In the genomic region with DNA sequence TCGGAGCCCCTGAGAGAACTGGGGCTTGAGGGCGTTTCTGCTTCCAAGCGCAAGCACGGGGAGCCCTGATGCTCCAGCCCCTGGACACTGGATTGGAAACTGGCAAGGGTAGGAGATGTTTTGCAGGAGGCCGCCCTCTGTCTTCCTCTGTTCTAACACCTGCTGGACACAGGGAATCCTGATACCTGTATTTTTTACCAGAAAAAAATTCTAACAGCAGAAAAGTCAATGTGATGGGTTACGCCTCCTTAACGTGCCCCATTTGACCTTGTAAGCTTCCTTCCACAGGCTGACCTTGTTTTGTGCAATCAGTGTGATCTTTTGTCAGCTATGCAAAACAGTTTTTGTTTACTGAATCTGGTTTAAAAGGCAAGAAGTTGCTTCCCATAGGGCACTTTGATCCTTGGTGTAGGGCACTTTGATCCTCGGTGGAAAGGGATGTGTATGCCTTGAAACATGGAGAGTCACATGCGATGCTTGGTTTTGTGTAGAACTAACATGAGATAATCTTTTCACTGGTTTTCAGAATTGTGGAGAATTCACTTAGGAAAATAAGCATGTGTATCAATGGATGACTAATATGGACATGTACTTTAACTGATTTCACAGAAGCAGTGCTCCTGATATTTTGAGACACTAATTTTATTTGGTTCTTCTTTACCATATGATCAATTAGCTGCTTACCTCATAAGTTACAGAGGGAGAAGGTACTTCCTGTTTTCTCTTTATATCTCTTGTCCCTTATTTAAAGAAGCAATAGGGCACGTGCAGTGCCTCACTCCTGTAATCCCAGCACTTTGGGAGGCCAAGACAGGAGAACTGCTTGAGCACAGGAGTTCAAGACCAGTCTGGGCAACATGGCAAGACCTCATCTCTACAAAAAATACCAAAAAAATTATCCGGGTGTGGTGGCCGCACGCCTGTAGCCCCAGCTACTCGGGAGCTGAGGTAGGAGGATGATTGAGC, we compare ENCODE assay signal across 8 cellular contexts. TPM values are rescaled to one million over a fixed set of nuclear protein-coding genes. Genes with fewer than 3 reads are reported as not detected.
DNase-seq lines count a peak whose midpoint lies in the region; ATAC-seq and TF ChIP-seq lines count a peak whose summit lies in the region.

No MANE protein-coding gene starts in this region.

- H2AFZ ChIP-seq in SK-N-SH (ENCODE audit: low read depth), result peak overlapping the region; percentile 75

- 73% methylated on average over 14 of the region's 14 CpGs for WGBS in SK-N-SH (ENCODE audit: low lambda C conversion rate)
- 52% methylated on average over 14 of the region's 14 CpGs for WGBS in prostate gland

- H3K27me3 ChIP-seq in SK-N-SH (ENCODE audit: insufficient read depth) (no peaks in the 10 kb centered on the region; the same call in 1 of the 2 replicates), prostate gland (replicated peaks; ENCODE audit: insufficient read depth) (no peaks in the 10 kb centered on the region)

- no peak for TF ChIP-seq RAD21 in SK-N-SH (IDR thresholded peaks at IDR 0.05; ENCODE audit: low read length)

- H3K4me3 ChIP-seq in SK-N-SH (ENCODE audit: low read depth in 2 of 2, low read length in 1 of 2) (peak overlapping the region; percentile 51 to 70), fibroblast of villous mesenchyme (ENCODE audit: low read depth, low read length) (peak overlapping the region; percentile 59), prostate gland (peak overlapping the region; percentile 43)

- CTCF ChIA-PET in SK-N-SH (lab: Yijun Ruan, JAX), result interaction anchor here (0.6 to 13.9 kb wide), 55 partner anchors 8 to 487 kb away, joined by 3 to 380 read pairs (median 4); partner anchors contain the start of gene MAP3K4

- intact Hi-C loops in prostate gland (cut with DNase I), result loop anchor here (2.0 to 10.0 kb wide), 2 partner anchors 53 to 441 kb away; no protein-coding TSS in a partner anchor

- TF ChIP-seq EP300 in SK-N-SH (IDR thresholded peaks at IDR 0.05; ENCODE audit: borderline replicate concordance in 1 of 2, low read depth in 1 of 2, low read length in 1 of 2), result no peak

- no peak overlapping the region; the same call in 1 of the 2 replicates for H3K9ac ChIP-seq in SK-N-SH

- peak; percentile 12 for ATAC-seq in GM18511 (IDR thresholded peaks at IDR 0.05; ENCODE audit: unreplicated experiment)

- TF ChIP-seq CTCF in SK-N-SH (IDR thresholded peaks at IDR 0.05), result no peak
- TF ChIP-seq CTCF in fibroblast of villous mesenchyme (IDR thresholded peaks at IDR 0.05; ENCODE audit: insufficient read depth, low read depth, low read length), result peak; percentile 8
- peak in 1 of 4 experiments; percentile 23 for TF ChIP-seq CTCF in prostate gland (IDR thresholded peaks at IDR 0.05)

- no peaks in the 10 kb centered on the region for H3F3A ChIP-seq in SK-N-SH (replicated peaks; ENCODE audit: insufficient read depth)

- POLR2A ChIA-PET in SK-N-SH (lab: Yijun Ruan, JAX), result no interaction called here

- DNase-seq in SK-N-SH, result no peak
- DNase-seq in fibroblast of villous mesenchyme (ENCODE audit: low read depth), result peak; percentile 53
- no peak for DNase-seq in prostate gland (ENCODE audit: low spot score)
- no peak for DNase-seq in mucosa of gallbladder (ENCODE audit: low spot score)
- DNase-seq in NCI-H345 (lab: John Stamatoyannopoulos, UW), result no peak
- no peak for DNase-seq in activated effector memory CD4-positive, alpha-beta T cell treated with Interleukin-2 at 50 U/mL for 16 hours
- no peak for DNase-seq in amygdala (lab: John Stamatoyannopoulos, UW)

- H3K36me3 ChIP-seq in SK-N-SH (replicated peaks in 1 of 2; ENCODE audit: control insufficient read depth in 1 of 2, insufficient read depth in 2 of 2, low read length in 1 of 2) (no peaks in the 10 kb centered on the region), prostate gland (no peaks in the 10 kb centered on the region)

- no peaks in the 10 kb centered on the region for H3K9me2 ChIP-seq in SK-N-SH

- no peaks in the 10 kb centered on the region for H4K20me1 ChIP-seq in SK-N-SH (ENCODE audit: insufficient read depth)

- H3K4me2 ChIP-seq in SK-N-SH, result peak overlapping the region; percentile 82

- H3K79me2 ChIP-seq in SK-N-SH (ENCODE audit: insufficient read depth), result no peaks in the 10 kb centered on the region

- no peak overlapping the region for H3K27ac ChIP-seq in SK-N-SH (ENCODE audit: low read depth in 2 of 2, low read length in 1 of 2)
- H3K27ac ChIP-seq in prostate gland, result peak overlapping the region in 1 of 2 donors; percentile 13

- H3K4me1 ChIP-seq in SK-N-SH (ENCODE audit: control insufficient read depth in 1 of 2, insufficient read depth in 2 of 2, low read depth in 1 of 2, low read length in 1 of 2) (no peaks in the 10 kb centered on the region), prostate gland (replicated peaks) (no peaks in the 10 kb centered on the region)

- no peak for TF ChIP-seq POLR2A in prostate gland (IDR thresholded peaks at IDR 0.05)

- no peaks in the 10 kb centered on the region for H3K9me3 ChIP-seq in SK-N-SH
- H3K9me3 ChIP-seq in prostate gland, result no peaks in the 10 kb centered on the region

TF ChIP-seq in SK-N-SH, 30 proteins besides CTCF, POLR2A, EP300 and RAD21:
- TF ChIP-seq CHD2 (IDR thresholded peaks at IDR 0.05; ENCODE audit: low read length, partially characterized antibody) (no peak), GABPA (IDR thresholded peaks at IDR 0.05; ENCODE audit: low read depth) (no peak), YY1 (IDR thresholded peaks at IDR 0.05; ENCODE audit: low read depth) (no peak)
- TF ChIP-seq, protein P1, sequence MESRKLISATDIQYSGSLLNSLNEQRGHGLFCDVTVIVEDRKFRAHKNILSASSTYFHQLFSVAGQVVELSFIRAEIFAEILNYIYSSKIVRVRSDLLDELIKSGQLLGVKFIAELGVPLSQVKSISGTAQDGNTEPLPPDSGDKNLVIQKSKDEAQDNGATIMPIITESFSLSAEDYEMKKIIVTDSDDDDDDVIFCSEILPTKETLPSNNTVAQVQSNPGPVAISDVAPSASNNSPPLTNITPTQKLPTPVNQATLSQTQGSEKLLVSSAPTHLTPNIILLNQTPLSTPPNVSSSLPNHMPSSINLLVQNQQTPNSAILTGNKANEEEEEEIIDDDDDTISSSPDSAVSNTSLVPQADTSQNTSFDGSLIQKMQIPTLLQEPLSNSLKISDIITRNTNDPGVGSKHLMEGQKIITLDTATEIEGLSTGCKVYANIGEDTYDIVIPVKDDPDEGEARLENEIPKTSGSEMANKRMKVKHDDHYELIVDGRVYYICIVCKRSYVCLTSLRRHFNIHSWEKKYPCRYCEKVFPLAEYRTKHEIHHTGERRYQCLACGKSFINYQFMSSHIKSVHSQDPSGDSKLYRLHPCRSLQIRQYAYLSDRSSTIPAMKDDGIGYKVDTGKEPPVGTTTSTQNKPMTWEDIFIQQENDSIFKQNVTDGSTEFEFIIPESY (IDR thresholded peaks at IDR 0.05; ENCODE audit: borderline replicate concordance, low read depth), result no peak

RNA-seq across cellular contexts. Expression of gene MAP3K4, which starts 59.9 kb away (rescaled TPM):
- 6.8 and 7.1 TPM in 2 replicates for polyA plus RNA-seq in SK-N-SH (2012; rRNA removed)
- polyA plus RNA-seq in SK-N-SH (2012; cell fraction: cytosol; rRNA removed), result 6.1 and 7.1 TPM in 2 replicates
- polyA plus RNA-seq in SK-N-SH (2012; cell fraction: nucleus; rRNA removed), result 21.1 and 27.5 TPM in 2 replicates
- total RNA-seq in fibroblast of villous mesenchyme (26.7 and 31.5 TPM in 2 replicates), prostate gland (10 to 100 TPM; 26.2 to 59.2 TPM), mucosa of gallbladder (36.5 TPM)
